In the genomic region with DNA sequence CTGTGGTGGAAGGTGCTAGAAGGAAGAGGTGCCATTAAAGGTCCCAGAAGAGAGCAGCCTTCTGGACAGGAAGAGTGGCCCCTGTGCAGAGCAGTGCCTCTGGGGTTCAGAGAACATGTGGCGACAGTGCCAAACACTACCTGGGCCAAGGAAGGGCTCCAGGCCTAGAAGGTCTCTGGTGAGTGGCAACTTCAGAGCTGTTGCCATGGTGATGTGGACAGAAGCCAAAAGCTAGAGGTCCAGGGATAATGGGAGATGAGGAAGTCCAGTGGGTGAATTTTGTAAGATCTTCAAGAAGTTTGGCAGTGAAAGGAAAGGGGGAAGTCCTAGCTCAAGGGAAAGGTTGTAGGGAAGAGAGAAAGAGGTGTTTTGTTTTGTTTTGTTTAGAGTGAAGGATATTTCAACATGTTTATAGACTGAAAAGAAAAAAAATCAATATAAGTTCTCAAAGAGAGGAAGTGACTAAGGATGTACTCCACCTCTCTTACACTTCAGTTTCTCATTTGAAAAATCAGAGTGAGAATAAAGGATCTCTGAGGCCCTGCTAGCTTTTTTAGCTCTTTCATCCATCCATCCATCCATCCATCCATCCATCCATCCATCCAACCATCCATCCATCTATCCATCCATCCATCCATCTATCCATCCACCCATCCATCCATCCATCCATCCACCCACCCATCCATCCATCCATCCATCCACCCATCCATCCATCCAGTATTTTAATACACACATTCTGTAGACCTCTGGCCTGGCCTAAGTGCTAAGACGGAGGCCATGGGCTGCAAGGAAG, we compare ENCODE assay signal across 8 cellular contexts.
DNase-seq lines count a peak whose midpoint lies in the region; ATAC-seq and TF ChIP-seq lines count a peak whose summit lies in the region.

No MANE protein-coding gene starts in this region.

- H3K27me3 Mint-ChIP-seq in activated naive CD8-positive, alpha-beta T cell: peaks cover 1% of the 10 kb centered on the region
- peaks cover 12% of the 10 kb centered on the region for H3K27me3 Mint-ChIP-seq in activated naive CD8-positive, alpha-beta T cell treated with anti-CD3 and anti-CD28 coated beads for 36 hours
- H3K27me3 Mint-ChIP-seq in dendritic cell treated with granulocyte-macrophage colony-stimulating factor and Interleukin-4, amounts not matched to agents 40 ng/mL and 50 ng/mL, for 4 days: no peaks in the 10 kb centered on the region

- no peak for TF ChIP-seq POLR2A in thyroid gland (IDR thresholded peaks at IDR 0.05)

- peaks cover 0 to 20% of the 10 kb centered on the region in 2 donors for H3K4me1 ChIP-seq in thyroid gland

- in situ Hi-C loops in ACHN (cut with HindIII; ENCODE audit: low pct_ligation_motif_present, low pct_unique_long_range_greater_than_20kb, low sequenced_read_pairs): no loop called here

- H3K4me1 Mint-ChIP-seq in activated naive CD8-positive, alpha-beta T cell (ENCODE audit: low read depth): peaks cover 24% of the 10 kb centered on the region
- peaks cover 25% of the 10 kb centered on the region for H3K4me1 Mint-ChIP-seq in activated naive CD8-positive, alpha-beta T cell treated with anti-CD3 and anti-CD28 coated beads for 36 hours
- H3K4me1 Mint-ChIP-seq in dendritic cell treated with granulocyte-macrophage colony-stimulating factor and Interleukin-4, amounts not matched to agents 40 ng/mL and 50 ng/mL, for 4 days (ENCODE audit: low read depth): peaks cover 68% of the 10 kb centered on the region

- no peaks in the 10 kb centered on the region for H3K36me3 Mint-ChIP-seq in activated naive CD8-positive, alpha-beta T cell
- no peaks in the 10 kb centered on the region for H3K36me3 Mint-ChIP-seq in activated naive CD8-positive, alpha-beta T cell treated with anti-CD3 and anti-CD28 coated beads for 36 hours
- no peaks in the 10 kb centered on the region for H3K36me3 Mint-ChIP-seq in dendritic cell treated with granulocyte-macrophage colony-stimulating factor and Interleukin-4, amounts not matched to agents 40 ng/mL and 50 ng/mL, for 4 days (ENCODE audit: low read depth)

- no peaks in the 10 kb centered on the region for H3K9me3 Mint-ChIP-seq in activated naive CD8-positive, alpha-beta T cell (ENCODE audit: low read depth)
- H3K9me3 Mint-ChIP-seq in activated naive CD8-positive, alpha-beta T cell treated with anti-CD3 and anti-CD28 coated beads for 36 hours: no peaks in the 10 kb centered on the region
- H3K9me3 Mint-ChIP-seq in dendritic cell treated with granulocyte-macrophage colony-stimulating factor and Interleukin-4, amounts not matched to agents 40 ng/mL and 50 ng/mL, for 4 days: no peaks in the 10 kb centered on the region

- DNase-seq in activated naive CD8-positive, alpha-beta T cell treated with anti-CD3 and anti-CD28 coated beads for 36 hours: no peak
- peak; percentile 36 for DNase-seq in NOMO-1 treated with dmso at 0.1 percent for 144 hours (lab: John Stamatoyannopoulos, UW; ENCODE audit: unreplicated experiment)
- DNase-seq in thyroid gland: peak; percentile 50 to 68
- DNase-seq in stimulated activated CD4-positive, alpha-beta T cell treated with anti-CD3 and anti-CD28 coated beads, Interleukin-4, amount 100 ng/mL, for 1 hour: no peak
- no peak for DNase-seq in ACHN

- no peaks in the 10 kb centered on the region for H3K36me3 ChIP-seq in thyroid gland

- 79 to 92% methylated on average over 2 of the region's 2 CpGs for WGBS in thyroid gland, 2 donors

- H3K27ac ChIP-seq in thyroid gland: no peak overlapping the region

- H3K9me3 ChIP-seq in thyroid gland: no peaks in the 10 kb centered on the region

- no peak overlapping the region for H3K4me3 ChIP-seq in thyroid gland (replicated peaks in 1 of 3)

- no peak for ATAC-seq in HG02623 (IDR thresholded peaks at IDR 0.05; ENCODE audit: unreplicated experiment)

- H3K27ac Mint-ChIP-seq in activated naive CD8-positive, alpha-beta T cell: peak overlapping the region; percentile 38
- no peak overlapping the region for H3K27ac Mint-ChIP-seq in activated naive CD8-positive, alpha-beta T cell treated with anti-CD3 and anti-CD28 coated beads for 36 hours
- H3K27ac Mint-ChIP-seq in dendritic cell treated with granulocyte-macrophage colony-stimulating factor and Interleukin-4, amounts not matched to agents 40 ng/mL and 50 ng/mL, for 4 days: peak overlapping the region; percentile 17

- TF ChIP-seq CTCF in thyroid gland (IDR thresholded peaks at IDR 0.05): no peak

- intact Hi-C loops in dendritic cell treated with granulocyte-macrophage colony-stimulating factor and Interleukin-4, amounts not matched to agents 40 ng/mL and 50 ng/mL, for 4 days (cut with micrococcal nuclease): loop anchor here (5.0 to 10.0 kb wide), 2 partner anchors 82 to 114 kb away; no protein-coding TSS in a partner anchor
- intact Hi-C loops in thyroid gland (cut with DNase I): no loop called here

- H3K4me3 Mint-ChIP-seq in activated naive CD8-positive, alpha-beta T cell: no peak overlapping the region
- H3K4me3 Mint-ChIP-seq in activated naive CD8-positive, alpha-beta T cell treated with anti-CD3 and anti-CD28 coated beads for 36 hours: no peak overlapping the region
- no peak overlapping the region for H3K4me3 Mint-ChIP-seq in dendritic cell treated with granulocyte-macrophage colony-stimulating factor and Interleukin-4, amounts not matched to agents 40 ng/mL and 50 ng/mL, for 4 days

- no peaks in the 10 kb centered on the region for H3K27me3 ChIP-seq in thyroid gland

Comparison
In these comparisons a context has a peak if more than half of its experiments do, and no peak if none do; other contexts are left out.
1. DNase-seq: peak in NOMO-1 treated with dmso at 0.1 percent for 144 hours (single experiment) and thyroid gland (2 of 2); none in activated naive CD8-positive, alpha-beta T cell treated with anti-CD3 and anti-CD28 coated beads for 36 hours (single experiment), stimulated activated CD4-positive, alpha-beta T cell treated with anti-CD3 and anti-CD28 coated beads, Interleukin-4, amount 100 ng/mL, for 1 hour (single experiment) and ACHN (single experiment).